In the genomic region with DNA sequence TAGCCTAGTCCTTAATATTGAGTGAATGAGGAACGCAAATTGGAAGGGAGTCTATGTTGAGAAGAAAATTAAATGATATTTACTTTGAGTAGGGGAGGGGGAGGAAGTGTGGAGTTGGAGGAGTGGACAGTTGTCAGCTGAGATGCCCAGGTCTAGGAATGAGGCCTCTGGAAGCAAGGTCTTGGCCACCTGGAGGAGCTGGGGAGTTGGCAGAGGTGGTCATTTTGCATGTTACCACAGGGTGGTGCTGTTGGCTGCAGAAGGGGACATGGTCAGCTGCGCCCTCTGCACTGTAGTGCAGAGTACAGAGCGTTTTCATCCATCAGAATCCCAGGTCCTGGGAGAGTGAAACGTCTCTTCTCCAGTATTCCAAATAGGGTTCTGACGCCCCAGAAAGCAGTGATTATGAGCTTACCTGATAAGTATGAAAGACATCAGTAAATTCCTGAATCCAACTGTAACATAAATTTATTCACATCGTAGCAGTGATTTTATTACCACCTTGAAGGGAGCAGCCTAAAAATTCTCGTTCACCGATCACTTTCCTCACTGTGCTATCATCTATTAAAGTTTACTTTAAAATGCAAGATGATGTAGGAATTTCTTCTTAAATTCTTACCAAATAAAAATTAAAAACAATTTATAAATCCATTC, we compare ENCODE assay signal across 8 cellular contexts. TPM values are rescaled to one million over a fixed set of nuclear protein-coding genes. Genes with fewer than 3 reads are reported as not detected.
A peak's percentile ranks its signal among the peaks of the same experiment; 100 is the strongest.
DNase-seq lines count a peak whose midpoint lies in the region; ATAC-seq and TF ChIP-seq lines count a peak whose summit lies in the region.

No MANE protein-coding gene starts in this region.

- H3K27me3 ChIP-seq in OCI-LY3 (ENCODE audit: low read depth, low read length) (no peaks in the 10 kb centered on the region), adipocyte (replicated peaks; ENCODE audit: control insufficient read depth, insufficient read depth, low read length) (no peaks in the 10 kb centered on the region), left ventricle myocardium inferior (ENCODE audit: low read depth) (no peaks in the 10 kb centered on the region)

- no peak overlapping the region for H3K4me2 ChIP-seq in OCI-LY3 (ENCODE audit: low read length)

- ATAC-seq in HG02852 (IDR thresholded peaks at IDR 0.05; ENCODE audit: unreplicated experiment), result no peak

- DNase-seq in DMS153 (lab: John Stamatoyannopoulos, UW), result peak; percentile 79
- peak; percentile 92 for DNase-seq in HT-29 (ENCODE audit: low spot score)
- DNase-seq in adipocyte (ENCODE audit: low read depth), result peak; percentile 81
- peak; percentile 61 for DNase-seq in left ventricle myocardium inferior
- DNase-seq in putamen (ENCODE audit: low spot score), result peak; percentile 50
- DNase-seq in epidermal melanocyte (ENCODE audit: insufficient read length, low spot score), result no peak

- 0 out of 2 replicates have a peak, but pooled peaks cover 17% of the 10 kb centered on the region for H3K79me2 ChIP-seq in OCI-LY3 (ENCODE audit: low read length)

- H3K9ac ChIP-seq in OCI-LY3 (ENCODE audit: low read length) (no peak overlapping the region), adipocyte (ENCODE audit: low read length) (no peak overlapping the region)

- H3K36me3 ChIP-seq in OCI-LY3 (replicated peaks; ENCODE audit: low read depth, low read length) (peaks cover 27% of the 10 kb centered on the region), adipocyte (ENCODE audit: control insufficient read depth, insufficient read depth, low read length, severe bottlenecking) (peaks cover 64% of the 10 kb centered on the region), left ventricle myocardium inferior (peaks cover 76% of the 10 kb centered on the region)

- H4K20me1 ChIP-seq in OCI-LY3 (ENCODE audit: insufficient read depth, low read length), result no peaks in the 10 kb centered on the region

- no peak overlapping the region for H3K4me3 ChIP-seq in OCI-LY3 (ENCODE audit: low read length)
- no peak overlapping the region for H3K4me3 ChIP-seq in adipocyte (ENCODE audit: low read length)
- H3K4me3 ChIP-seq in left ventricle myocardium inferior, result no peak overlapping the region

- TF ChIP-seq CTCF in OCI-LY3 (IDR thresholded peaks at IDR 0.05; ENCODE audit: low read depth, low read length) (peak; percentile 53), left ventricle myocardium inferior (IDR thresholded peaks at IDR 0.05; ENCODE audit: borderline replicate concordance) (peak; percentile 93)

- H2AFZ ChIP-seq in OCI-LY3 (ENCODE audit: low read depth, low read length), result no peak overlapping the region

- no peaks in the 10 kb centered on the region for H3K4me1 ChIP-seq in OCI-LY3 (ENCODE audit: low read length)
- H3K4me1 ChIP-seq in adipocyte (ENCODE audit: control insufficient read depth, insufficient read depth, low read length), result peaks cover 13% of the 10 kb centered on the region
- peaks cover 19% of the 10 kb centered on the region for H3K4me1 ChIP-seq in left ventricle myocardium inferior

- H3K27ac ChIP-seq in OCI-LY3 (ENCODE audit: low read length) (no peak overlapping the region), left ventricle myocardium inferior (replicated peaks) (no peak overlapping the region)

- H3K9me3 ChIP-seq in OCI-LY3 (ENCODE audit: insufficient read depth, low read length) (no peaks in the 10 kb centered on the region), adipocyte (ENCODE audit: control insufficient read depth, low read length) (no peaks in the 10 kb centered on the region), left ventricle myocardium inferior (replicated peaks) (no peaks in the 10 kb centered on the region)

- intact Hi-C loops in left ventricle myocardium inferior (cut with micrococcal nuclease), result no loop called here

RNA-seq across cellular contexts. Expression of gene PARK7, which starts 13.8 kb away (rescaled TPM):
- total RNA-seq in HT-29 (2014; rRNA removed; shearing (Covaris generic)), result 189 and 198 TPM in 2 replicates
- total RNA-seq in left ventricle myocardium inferior, result 329 TPM

RNA-seq across cellular contexts. Expression of gene TNFRSF9, which starts 34.7 kb away (rescaled TPM):
- not detected in 2 replicates for total RNA-seq in HT-29 (2014; rRNA removed; shearing (Covaris generic))
- total RNA-seq in left ventricle myocardium inferior, result not detected

RNA-seq across cellular contexts. Expression of gene ERRFI1, which starts 50.8 kb away (rescaled TPM):
- 76.1 and 76.5 TPM in 2 replicates for total RNA-seq in HT-29 (2014; rRNA removed; shearing (Covaris generic))
- 10.8 TPM for total RNA-seq in left ventricle myocardium inferior
